Comparison of ENCODE assay signal across 24 cellular contexts in genomic region chr9:8331507-8331906, GRCh38.
"Had no signal": no experiment of that assay in that cellular context is flagged by ENCODE, and none has a peak within 500 bp of the region (broad histone marks: within the 10 kb centered on the region; RNA-seq: fewer than 3 reads in every experiment).

No MANE protein-coding gene starts in this region.

- H3K27me3 Mint-ChIP-seq: naive B cell; stimulated activated memory B cell treated with anti-CD40 and anti-IgM and Interleukin-4, amounts not matched to agents 10 μg/mL and 1 μg/mL and 100 μg/mL, for 72 hours; stimulated activated naive CD8-positive, alpha-beta T cell treated with anti-CD3 and anti-CD28 coated beads, Interleukin-15, amount 100 ng/mL, for 72 hours; type B pancreatic cell had no signal

- H3K4me1 ChIP-seq: left lung, lower lobe of right lung, pancreas, prostate gland, tibial nerve, uterus had no signal

- H3K27me3 ChIP-seq: left lung, pancreas, right lobe of liver, tibial nerve, uterus had no signal

- H3K9me3 Mint-ChIP-seq: stimulated activated memory B cell treated with anti-CD40 and anti-IgM and Interleukin-4, amounts not matched to agents 10 μg/mL and 1 μg/mL and 100 μg/mL, for 72 hours; stimulated activated naive CD8-positive, alpha-beta T cell treated with anti-CD3 and anti-CD28 coated beads, Interleukin-15, amount 100 ng/mL, for 72 hours had no signal

- FAIRE-seq: keratinocyte, pancreas had no signal

- DNase-seq: hippocampal formation; lower lobe of right lung; mammary epithelial cell; naive B cell; natural killer cell; pancreas; posterior cingulate gyrus; right lobe of liver; stimulated activated CD4-positive, alpha-beta T cell treated with anti-CD3 and anti-CD28 coated beads, Interleukin-1b, Interleukin-23, amount 100 ng/mL, for 48 hours; stimulated activated CD4-positive, alpha-beta T cell treated with anti-CD3 and anti-CD28 coated beads, Interleukin-2, amount 100 ng/mL, for 48 hours; stimulated activated CD4-positive, alpha-beta T cell treated with anti-CD3 and anti-CD28 coated beads, Interleukin-4, amount 100 ng/mL, for 4 hours; stimulated activated CD8-positive, alpha-beta memory T cell treated with anti-CD3 and anti-CD28 coated beads, Interleukin-4, amount 100 ng/mL, for 48 hours; stimulated activated naive CD4-positive, alpha-beta T cell treated with Interleukin-2 at 50 U/mL for 16 hours; stimulated activated naive CD8-positive, alpha-beta T cell treated with anti-CD3 and anti-CD28 coated beads, Interleukin-15, amount 100 ng/mL, for 72 hours; substantia nigra; uterus had no signal

- H3K4me3 Mint-ChIP-seq: mesothelial cell of epicardium; naive B cell; natural killer cell; stimulated activated memory B cell treated with anti-CD40 and anti-IgM and Interleukin-4, amounts not matched to agents 10 μg/mL and 1 μg/mL and 100 μg/mL, for 72 hours; stimulated activated naive CD8-positive, alpha-beta T cell treated with anti-CD3 and anti-CD28 coated beads, Interleukin-15, amount 100 ng/mL, for 72 hours; type B pancreatic cell had no signal

- H3K4me1 Mint-ChIP-seq: mesothelial cell of epicardium; natural killer cell; stimulated activated memory B cell treated with anti-CD40 and anti-IgM and Interleukin-4, amounts not matched to agents 10 μg/mL and 1 μg/mL and 100 μg/mL, for 72 hours; stimulated activated naive CD8-positive, alpha-beta T cell treated with anti-CD3 and anti-CD28 coated beads, Interleukin-15, amount 100 ng/mL, for 72 hours had no signal

- H3K36me3 Mint-ChIP-seq: naive B cell; natural killer cell; stimulated activated memory B cell treated with anti-CD40 and anti-IgM and Interleukin-4, amounts not matched to agents 10 μg/mL and 1 μg/mL and 100 μg/mL, for 72 hours had no signal

- H3K9me3 ChIP-seq: lower lobe of right lung, pancreas, prostate gland, right lobe of liver, tibial nerve, uterus had no signal

- H3K4me3 ChIP-seq: left lung, lower lobe of right lung, pancreas, prostate gland, right lobe of liver, smooth muscle cell, tibial nerve, uterus had no signal

- H3K27ac Mint-ChIP-seq: mesothelial cell of epicardium; naive B cell; natural killer cell; stimulated activated memory B cell treated with anti-CD40 and anti-IgM and Interleukin-4, amounts not matched to agents 10 μg/mL and 1 μg/mL and 100 μg/mL, for 72 hours; stimulated activated naive CD8-positive, alpha-beta T cell treated with anti-CD3 and anti-CD28 coated beads, Interleukin-15, amount 100 ng/mL, for 72 hours; type B pancreatic cell had no signal

- H3K36me3 ChIP-seq: left lung, lower lobe of right lung, pancreas, prostate gland, right lobe of liver, tibial nerve, uterus had no signal
